Comparison of ENCODE assay signal across 2 cellular contexts in genomic region chr3:127003601-127004280, GRCh38.
TF ChIP-seq lines count a peak whose summit lies in the region.

No MANE protein-coding gene starts in this region.

TF ChIP-seq in GM23338, 12 proteins besides CTCF, POLR2A, EP300 and RAD21 (continued from another document):
- TF ChIP-seq ETS1 (IDR thresholded peaks at IDR 0.05) (no peak), NANOG (IDR thresholded peaks at IDR 0.05; ENCODE audit: borderline replicate concordance) (no peak), REST (IDR thresholded peaks at IDR 0.05; ENCODE audit: unreplicated experiment) (no peak), EZH2phosphoT487 (IDR thresholded peaks at IDR 0.05; ENCODE audit: unreplicated experiment) (no peak), ZNF462 (CRISPR knock-in tag; IDR thresholded peaks at IDR 0.05) (no peak), POLR2AphosphoS5 (IDR thresholded peaks at IDR 0.05; ENCODE audit: low read depth) (no peak), ZNF331 (CRISPR knock-in tag; IDR thresholded peaks at IDR 0.05; ENCODE audit: low read depth) (no peak), EZH2 (IDR thresholded peaks at IDR 0.05; ENCODE audit: low read depth, unreplicated experiment) (no peak), JUNB (IDR thresholded peaks at IDR 0.05; ENCODE audit: unreplicated experiment) (no peak)

TF ChIP-seq in WTC11, 78 proteins besides CTCF, POLR2A, EP300 and RAD21 (continued from another document):
- TF ChIP-seq ATF6 (CRISPR knock-in tag; IDR thresholded peaks at IDR 0.05) (no peak), NFYB (CRISPR knock-in tag; conservative IDR thresholded peaks at IDR 0.05; ENCODE audit: low read depth) (no peak), USF2 (CRISPR knock-in tag; IDR thresholded peaks at IDR 0.05) (no peak), TEAD1 (CRISPR knock-in tag; IDR thresholded peaks at IDR 0.05) (no peak), ZNF219 (CRISPR knock-in tag; IDR thresholded peaks at IDR 0.05; ENCODE audit: borderline replicate concordance) (no peak), CDX4 (CRISPR knock-in tag; IDR thresholded peaks at IDR 0.05; ENCODE audit: borderline replicate concordance) (no peak)
